ENCODE assay signal across 32 cellular contexts in the genomic region with DNA sequence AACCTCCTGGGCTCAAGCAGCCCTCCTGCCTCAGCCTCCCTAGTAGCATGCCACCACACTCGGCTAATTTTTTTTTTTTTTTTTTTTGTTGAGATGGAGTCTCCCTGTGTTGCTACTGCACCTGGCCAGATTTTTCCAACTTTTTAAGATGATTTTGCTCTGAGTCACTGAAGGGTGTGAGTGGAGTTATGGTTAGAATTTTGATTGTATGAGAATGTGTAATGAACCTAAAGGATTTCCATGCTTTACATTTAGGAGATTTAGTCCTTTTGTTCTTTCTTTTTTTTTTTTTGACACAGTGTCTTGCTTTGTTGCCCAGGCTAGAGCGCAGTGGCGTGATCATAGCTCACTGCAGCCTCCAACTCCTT. TPM values are rescaled to one million over a fixed set of nuclear protein-coding genes. Genes with fewer than 3 reads are reported as not detected.
DNase-seq lines count a peak whose midpoint lies in the region; ATAC-seq and TF ChIP-seq lines count a peak whose summit lies in the region.
"Had no signal": no experiment of that assay in that cellular context is flagged by ENCODE, and none has a peak within 500 bp of the region (broad histone marks: within the 10 kb centered on the region; RNA-seq: fewer than 3 reads in every experiment).

No MANE protein-coding gene starts in this region.

- H3K4me3 ChIP-seq in A673 (ENCODE audit: low read depth, low read length, poor library complexity, severe bottlenecking) (no peak overlapping the region), HEK293 (ENCODE audit: low read depth, low read length) (no peak overlapping the region)
- H3K4me3 ChIP-seq: cardiac muscle cell, coronary artery, gastrocnemius medialis, prostate gland had no signal

- CTCF ChIA-PET in A673 (lab: Charles Lee) (interaction anchor here (0.6 kb wide), 1 partner anchor 84 kb away, joined by 3 read pairs; no protein-coding TSS in a partner anchor), HEK293 (lab: Yijun Ruan, JAX) (interaction anchor here (1.7 kb wide), 1 partner anchor 13 kb away, joined by 14 read pairs; no protein-coding TSS in a partner anchor), WTC11 (lab: Charles Lee) (interaction anchor here (0.7 to 4.5 kb wide), 5 partner anchors 13 to 32 kb away, joined by 3 to 32 read pairs (median 3); a partner anchor contains a TSS)

- no peaks in the 10 kb centered on the region for H3K27me3 ChIP-seq in A673 (replicated peaks; ENCODE audit: insufficient read depth, low read depth, low read length, poor library complexity)
- H3K27me3 ChIP-seq: cardiac muscle cell, gastrocnemius medialis, neutrophil had no signal

- no peak for ATAC-seq in WTC11
- ATAC-seq in HG03571 (IDR thresholded peaks at IDR 0.05; ENCODE audit: unreplicated experiment), result no peak
- no peak for ATAC-seq in HG03439 (IDR thresholded peaks at IDR 0.05; ENCODE audit: unreplicated experiment)
- ATAC-seq: gastrocnemius medialis, left colon had no signal

- peaks cover 56% of the 10 kb centered on the region for H3K36me3 ChIP-seq in A673 (ENCODE audit: insufficient read depth, low read length, poor library complexity, severe bottlenecking)
- H3K36me3 ChIP-seq in HEK293 (ENCODE audit: control insufficient read depth in 2 of 2, insufficient read depth in 1 of 2, low read length in 2 of 2), result peaks cover 15 to 56% of the 10 kb centered on the region in 2 experiments

- no peak overlapping the region for H3K4me3 Mint-ChIP-seq in WTC11
- H3K4me3 Mint-ChIP-seq: activated B cell treated with CpG ODN at 0.5 μM for 24 hours; activated naive CD4-positive, alpha-beta T cell treated with anti-CD3 and anti-CD28 coated beads for 36 hours; activated T-helper 1 cell treated with anti-CD3 and anti-CD28 coated beads, Interleukin-12 subunit alpha, Interleukin-12 subunit beta, Interleukin-2, Interleukin-4 antibody, amounts not matched to agents 30 ng/mL and 10 ng/mL and 1 ng/mL, durations not matched to agents 14 hours and 24 hours and 36 hours had no signal

- TF ChIP-seq CTCF in A673 (conservative IDR thresholded peaks at IDR 0.05; ENCODE audit: low read depth, low read length) (no peak), HEK293 (tag by site-specific recombination; IDR thresholded peaks at IDR 0.05) (no peak), WTC11 (IDR thresholded peaks at IDR 0.05) (no peak)

- H3K9me3 ChIP-seq in A673 (ENCODE audit: low read depth, low read length, poor library complexity, severe bottlenecking) (no peaks in the 10 kb centered on the region), HEK293 (ENCODE audit: control insufficient read depth, insufficient read depth, low read depth, low read length) (no peaks in the 10 kb centered on the region)
- H3K9me3 ChIP-seq: gastrocnemius medialis, neutrophil, prostate gland had no signal

- POLR2A ChIA-PET in A673 (lab: Charles Lee; ENCODE audit: low non-redundant PET), result no interaction called here
- POLR2A ChIA-PET in HEK293 (lab: Yijun Ruan, JAX), result no interaction called here
- POLR2A ChIA-PET in WTC11 (lab: Charles Lee), result no interaction called here

- H3K27me3 Mint-ChIP-seq in WTC11 (ENCODE audit: low read depth), result no peaks in the 10 kb centered on the region
- H3K27me3 Mint-ChIP-seq: activated B cell treated with CpG ODN at 0.5 μM for 24 hours had no signal

- peaks cover 50% of the 10 kb centered on the region for H3K4me1 Mint-ChIP-seq in WTC11

- H3K9me3 Mint-ChIP-seq in WTC11, result no peaks in the 10 kb centered on the region
- H3K9me3 Mint-ChIP-seq: activated B cell treated with CpG ODN at 0.5 μM for 24 hours; activated T-helper 1 cell treated with anti-CD3 and anti-CD28 coated beads, Interleukin-12 subunit alpha, Interleukin-12 subunit beta, Interleukin-2, Interleukin-4 antibody, amounts not matched to agents 30 ng/mL and 10 ng/mL and 1 ng/mL, durations not matched to agents 14 hours and 24 hours and 36 hours had no signal

- peaks cover 48% of the 10 kb centered on the region for H3K4me1 ChIP-seq in A673 (ENCODE audit: insufficient read depth, low read length, poor library complexity, severe bottlenecking)
- H3K4me1 ChIP-seq in HEK293 (ENCODE audit: control insufficient read depth, insufficient read depth, low read length), result no peaks in the 10 kb centered on the region
- H3K4me1 ChIP-seq: gastrocnemius medialis, prostate gland had no signal

- DNase-seq in A673 (ENCODE audit: low spot score) (no peak), WTC11 (ENCODE audit: low spot score) (no peak), kidney tubule cell (ENCODE audit: low spot score) (peak; percentile 33), NCI-H2029 (lab: John Stamatoyannopoulos, UW) (no peak), T1000 (lab: John Stamatoyannopoulos, UW) (no peak)
- DNase-seq: ACHN; activated B cell treated with CpG ODN at 0.5 μM for 24 hours; activated CD4-positive, alpha-beta T cell treated with anti-CD3 and anti-CD28 coated beads, Interleukin-2, amount 50 U/mL, for 4 hours; activated naive CD4-positive, alpha-beta T cell treated with anti-CD3 and anti-CD28 coated beads for 36 hours; amniotic stem cell; effector memory CD4-positive, alpha-beta T cell; gastrocnemius medialis; GDM1; HCEC 1CT; left colon; mesendoderm; MV-4-11; NCI-H1436 treated with DMSO at 0.1 percent for 48 hours; NCI-H524; NK-92 treated with Interleukin-12 subunit alpha and Interleukin-12 subunit beta, amount 100 ng/mL, for 24 hours; SHP77 treated with DMSO at 0.1 percent for 48 hours; stimulated activated CD4-positive, alpha-beta T cell treated with anti-CD3 and anti-CD28 coated beads, Interleukin-15, amount 100 ng/mL, for 24 hours; stimulated activated naive CD4-positive, alpha-beta T cell; T-helper 9 cell had no signal

- BruUV-seq in A673 (replicated peaks; lab: Mats Ljungman, UMichigan), result no TSS peak

- H3K27ac ChIP-seq in A673 (ENCODE audit: low read depth, low read length, poor library complexity, severe bottlenecking) (peak overlapping the region; percentile 4), HEK293 (ENCODE audit: extremely low read depth, low read depth, low read length) (no peak overlapping the region)
- H3K27ac ChIP-seq: cardiac muscle cell, coronary artery, gastrocnemius medialis, neutrophil, prostate gland had no signal

- intact Hi-C loops in A673 (cut with micrococcal nuclease; ENCODE audit: unreplicated experiment), result no loop called here

- peaks cover 15% of the 10 kb centered on the region for H3K36me3 Mint-ChIP-seq in WTC11

- peak overlapping the region; percentile 55; the same call in 1 of the 2 replicates for H3K27ac Mint-ChIP-seq in WTC11
- H3K27ac Mint-ChIP-seq: activated B cell treated with CpG ODN at 0.5 μM for 24 hours; activated naive CD4-positive, alpha-beta T cell treated with anti-CD3 and anti-CD28 coated beads for 36 hours had no signal

TF ChIP-seq in HEK293, 187 proteins besides CTCF, POLR2A, EP300 and RAD21:
- TF ChIP-seq ZSCAN23 (tag by site-specific recombination; IDR thresholded peaks at IDR 0.05) (no peak), ZNF37A (tag by site-specific recombination; IDR thresholded peaks at IDR 0.05) (no peak)
- TF ChIP-seq, protein P1, sequence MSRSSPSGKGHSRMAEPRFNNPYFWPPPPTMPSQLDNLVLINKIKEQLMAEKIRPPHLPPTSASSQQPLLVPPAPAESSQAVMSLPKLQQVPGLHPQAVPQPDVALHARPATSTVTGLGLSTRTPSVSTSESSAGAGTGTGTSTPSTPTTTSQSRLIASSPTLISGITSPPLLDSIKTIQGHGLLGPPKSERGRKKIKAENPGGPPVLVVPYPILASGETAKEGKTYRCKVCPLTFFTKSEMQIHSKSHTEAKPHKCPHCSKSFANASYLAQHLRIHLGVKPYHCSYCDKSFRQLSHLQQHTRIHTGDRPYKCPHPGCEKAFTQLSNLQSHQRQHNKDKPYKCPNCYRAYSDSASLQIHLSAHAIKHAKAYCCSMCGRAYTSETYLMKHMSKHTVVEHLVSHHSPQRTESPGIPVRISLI (tag by site-specific recombination; IDR thresholded peaks at IDR 0.05), result 0 out of 2 replicates have a peak, but pooled peaks have one; percentile 12

TF ChIP-seq in WTC11, 78 proteins besides CTCF, POLR2A, EP300 and RAD21:
- no peak for TF ChIP-seq PRRX2 (CRISPR knock-in tag; IDR thresholded peaks at IDR 0.05)
- TF ChIP-seq, protein P2, sequence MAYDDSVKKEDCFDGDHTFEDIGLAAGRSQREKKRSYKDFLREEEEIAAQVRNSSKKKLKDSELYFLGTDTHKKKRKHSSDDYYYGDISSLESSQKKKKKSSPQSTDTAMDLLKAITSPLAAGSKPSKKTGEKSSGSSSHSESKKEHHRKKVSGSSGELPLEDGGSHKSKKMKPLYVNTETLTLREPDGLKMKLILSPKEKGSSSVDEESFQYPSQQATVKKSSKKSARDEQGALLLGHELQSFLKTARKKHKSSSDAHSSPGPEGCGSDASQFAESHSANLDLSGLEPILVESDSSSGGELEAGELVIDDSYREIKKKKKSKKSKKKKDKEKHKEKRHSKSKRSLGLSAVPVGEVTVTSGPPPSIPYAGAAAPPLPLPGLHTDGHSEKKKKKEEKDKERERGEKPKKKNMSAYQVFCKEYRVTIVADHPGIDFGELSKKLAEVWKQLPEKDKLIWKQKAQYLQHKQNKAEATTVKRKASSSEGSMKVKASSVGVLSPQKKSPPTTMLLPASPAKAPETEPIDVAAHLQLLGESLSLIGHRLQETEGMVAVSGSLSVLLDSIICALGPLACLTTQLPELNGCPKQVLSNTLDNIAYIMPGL (CRISPR knock-in tag; IDR thresholded peaks at IDR 0.05), result no peak
- TF ChIP-seq, protein P3, sequence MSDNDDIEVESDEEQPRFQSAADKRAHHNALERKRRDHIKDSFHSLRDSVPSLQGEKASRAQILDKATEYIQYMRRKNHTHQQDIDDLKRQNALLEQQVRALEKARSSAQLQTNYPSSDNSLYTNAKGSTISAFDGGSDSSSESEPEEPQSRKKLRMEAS (CRISPR knock-in tag; IDR thresholded peaks at IDR 0.05), result no peak

RNA-seq across cellular contexts. Expression of a gene that starts 12.3 kb away (rescaled TPM):
- total RNA-seq in A673 (2021) (259 and 320 TPM in 2 replicates), WTC11 (2021) (126 to 149 TPM (median 129 TPM) in 3 replicates)

RNA-seq across cellular contexts. Expression of a gene that starts 23.3 kb away (rescaled TPM):
- total RNA-seq in A673 (2021) (30.2 and 32.6 TPM in 2 replicates), WTC11 (2021) (26.8 to 31.3 TPM (median 28.2 TPM) in 3 replicates)

RNA-seq across cellular contexts. Expression of a gene that starts 56.9 kb away (rescaled TPM):
- total RNA-seq in A673 (2021) (75.0 and 85.2 TPM in 2 replicates), WTC11 (2021) (56.9 to 68.4 TPM (median 64.1 TPM) in 3 replicates)
- total RNA-seq: activated B cell treated with CpG ODN at 0.5 μM for 24 hours had no signal
